ENCODE assay signal across 14 cellular contexts in the genomic region with DNA sequence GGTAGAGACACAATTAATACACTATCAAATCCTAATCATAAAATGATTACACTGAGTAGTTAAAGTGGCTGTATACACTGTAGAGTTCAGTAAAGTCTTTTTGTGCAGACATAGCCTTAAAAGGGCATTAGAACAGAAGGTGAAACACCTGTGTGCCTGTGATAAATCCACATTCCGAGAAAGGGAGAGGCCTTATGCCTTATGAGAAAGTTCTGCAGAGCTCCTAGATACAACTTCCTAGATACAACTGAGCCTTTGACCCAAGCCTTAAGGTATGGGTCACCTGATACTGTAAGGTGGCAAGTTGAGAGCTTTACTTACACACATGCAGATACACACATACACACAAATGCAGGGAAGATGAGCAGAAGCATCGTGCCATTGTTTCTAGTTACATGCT. TPM values are rescaled to one million over a fixed set of nuclear protein-coding genes. Genes with fewer than 3 reads are reported as not detected.
"Had no signal": no experiment of that assay in that cellular context is flagged by ENCODE, and none has a peak within 500 bp of the region (broad histone marks: within the 10 kb centered on the region; RNA-seq: fewer than 3 reads in every experiment).

No MANE protein-coding gene starts in this region.

- H3K4me3 ChIP-seq: dorsolateral prefrontal cortex, gastroesophageal sphincter, lower lobe of right lung, tibial nerve had no signal

- H3K36me3 Mint-ChIP-seq: stimulated activated effector memory CD8-positive, alpha-beta T cell treated with anti-CD3 and anti-CD28 coated beads, Interleukin-12 subunit alpha, Interleukin-12 subunit beta, amount 100 ng/mL, for 72 hours had no signal

- H3K9ac ChIP-seq: parathyroid adenoma had no signal

- H3K36me3 ChIP-seq: lower lobe of right lung had no signal

- H3K4me1 Mint-ChIP-seq: activated B cell treated with CpG ODN at 0.5 μM for 24 hours; activated CD4-positive, alpha-beta T cell treated with anti-CD3 and anti-CD28 coated beads, Interleukin-2, amount 10 ng/mL, durations not matched to agents 24 days and 14 days; T-helper 17 cell had no signal

- H2AFZ ChIP-seq: parathyroid adenoma had no signal

- DNase-seq: activated B cell treated with CpG ODN at 0.5 μM for 24 hours; activated CD4-positive, alpha-beta T cell treated with anti-CD3 and anti-CD28 coated beads, Interleukin-2, amount 10 ng/mL, durations not matched to agents 24 days and 14 days; activated naive CD4-positive, alpha-beta T cell treated with anti-CD3 and anti-CD28 coated beads for 36 hours; central memory CD4-positive, alpha-beta T cell; dorsolateral prefrontal cortex; lower lobe of right lung; Right ventricle myocardium superior; T-helper 17 cell had no signal

- H3K4me1 ChIP-seq: lower lobe of right lung, parathyroid adenoma, tibial nerve had no signal

- H3K27me3 ChIP-seq: dorsolateral prefrontal cortex, gastroesophageal sphincter, tibial nerve had no signal

- H3K9me3 Mint-ChIP-seq: activated B cell treated with CpG ODN at 0.5 μM for 24 hours; activated CD4-positive, alpha-beta T cell treated with anti-CD3 and anti-CD28 coated beads, Interleukin-2, amount 10 ng/mL, durations not matched to agents 24 days and 14 days; activated naive CD4-positive, alpha-beta T cell treated with anti-CD3 and anti-CD28 coated beads for 36 hours; activated T-helper 17 cell treated with anti-CD3 and anti-CD28 coated beads, Interleukin-2, amount 50 U/mL, for 72 hours; stimulated activated effector memory CD8-positive, alpha-beta T cell treated with anti-CD3 and anti-CD28 coated beads, Interleukin-12 subunit alpha, Interleukin-12 subunit beta, amount 100 ng/mL, for 72 hours had no signal

- H3K9me3 ChIP-seq: gastroesophageal sphincter, lower lobe of right lung, tibial nerve had no signal

- H3K27ac ChIP-seq: gastroesophageal sphincter, lower lobe of right lung, parathyroid adenoma, tibial nerve had no signal

- H3K27ac Mint-ChIP-seq: activated B cell treated with CpG ODN at 0.5 μM for 24 hours; activated CD4-positive, alpha-beta T cell treated with anti-CD3 and anti-CD28 coated beads, Interleukin-2, amount 10 ng/mL, durations not matched to agents 24 days and 14 days; activated naive CD4-positive, alpha-beta T cell treated with anti-CD3 and anti-CD28 coated beads for 36 hours; activated T-helper 17 cell treated with anti-CD3 and anti-CD28 coated beads, Interleukin-2, amount 50 U/mL, for 72 hours; stimulated activated effector memory CD8-positive, alpha-beta T cell treated with anti-CD3 and anti-CD28 coated beads, Interleukin-12 subunit alpha, Interleukin-12 subunit beta, amount 100 ng/mL, for 72 hours; T-helper 17 cell had no signal

- H3K4me3 Mint-ChIP-seq: activated B cell treated with CpG ODN at 0.5 μM for 24 hours; activated CD4-positive, alpha-beta T cell treated with anti-CD3 and anti-CD28 coated beads, Interleukin-2, amount 10 ng/mL, durations not matched to agents 24 days and 14 days; activated naive CD4-positive, alpha-beta T cell treated with anti-CD3 and anti-CD28 coated beads for 36 hours; activated T-helper 17 cell treated with anti-CD3 and anti-CD28 coated beads, Interleukin-2, amount 50 U/mL, for 72 hours; stimulated activated effector memory CD8-positive, alpha-beta T cell treated with anti-CD3 and anti-CD28 coated beads, Interleukin-12 subunit alpha, Interleukin-12 subunit beta, amount 100 ng/mL, for 72 hours; T-helper 17 cell had no signal

- H3K79me2 ChIP-seq: parathyroid adenoma had no signal

- ATAC-seq: activated T-helper 17 cell treated with anti-CD3 and anti-CD28 coated beads, Interleukin-2, amount 50 U/mL, for 72 hours; gastroesophageal sphincter; lower lobe of right lung; stimulated activated effector memory CD8-positive, alpha-beta T cell treated with anti-CD3 and anti-CD28 coated beads, Interleukin-12 subunit alpha, Interleukin-12 subunit beta, amount 100 ng/mL, for 72 hours; T-helper 17 cell had no signal

RNA-seq across cellular contexts. Expression of a gene that starts 6.3 kb away (rescaled TPM):
- total RNA-seq: activated CD4-positive, alpha-beta T cell treated with anti-CD3 and anti-CD28 coated beads, Interleukin-2, amount 10 ng/mL, durations not matched to agents 24 days and 14 days; activated T-helper 17 cell treated with anti-CD3 and anti-CD28 coated beads, Interleukin-2, amount 50 U/mL, for 72 hours; endothelial cell of umbilical vein; T-helper 17 cell had no signal
